21 cellular contexts compared by ENCODE assay signal in the genomic region with DNA sequence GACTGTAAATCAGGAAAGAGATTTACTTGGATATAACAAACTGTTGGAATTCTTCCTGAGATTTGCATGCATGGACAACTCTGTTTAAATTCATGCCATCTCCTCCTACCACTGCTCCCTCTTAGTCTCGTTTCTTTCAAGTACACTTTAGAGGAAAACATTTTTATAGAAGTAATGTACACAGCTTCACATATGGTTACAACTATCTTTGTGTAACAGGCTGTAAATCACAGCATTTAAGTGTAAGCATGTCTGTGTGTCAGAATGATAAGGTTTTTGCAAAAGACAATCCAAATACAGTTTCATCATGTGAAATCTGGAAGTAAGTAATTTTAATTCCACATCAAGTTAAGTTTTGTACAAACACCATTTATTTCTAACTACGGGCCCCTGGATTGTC. TPM values are rescaled to one million over a fixed set of nuclear protein-coding genes. Genes with fewer than 3 reads are reported as not detected.
"Had no signal": no experiment of that assay in that cellular context is flagged by ENCODE, and none has a peak within 500 bp of the region (broad histone marks: within the 10 kb centered on the region; RNA-seq: fewer than 3 reads in every experiment).

No MANE protein-coding gene starts in this region.

- H3K9me3 ChIP-seq: heart left ventricle, mucosa of descending colon, prostate gland, right lobe of liver, testis, tibial nerve, upper lobe of right lung, vagina had no signal

- H3K4me3 ChIP-seq: coronary artery, dorsolateral prefrontal cortex, heart left ventricle, mucosa of descending colon, prostate gland, right lobe of liver, testis, tibial nerve, upper lobe of right lung, vagina had no signal

- H3K27me3 ChIP-seq: right lobe of liver, testis, tibial nerve, upper lobe of right lung, vagina had no signal

- H3K4me1 Mint-ChIP-seq: naive thymus-derived CD8-positive, alpha-beta T cell; neural crest cell; stimulated activated naive CD8-positive, alpha-beta T cell treated with anti-CD3 and anti-CD28 coated beads, Interleukin-15, amount 100 ng/mL, for 72 hours had no signal

- H3K27ac ChIP-seq: coronary artery, dorsolateral prefrontal cortex, heart left ventricle, prostate gland, right lobe of liver, testis, tibial nerve, upper lobe of right lung, vagina had no signal

- ATAC-seq: heart left ventricle; mucosa of descending colon; naive thymus-derived CD8-positive, alpha-beta T cell; right lobe of liver; stimulated activated naive B cell treated with anti-CD40 and anti-IgM and Interleukin-4, amounts not matched to agents 10 μg/mL and 1 μg/mL and 100 μg/mL, for 72 hours; stimulated activated naive CD8-positive, alpha-beta T cell treated with anti-CD3 and anti-CD28 coated beads, Interleukin-15, amount 100 ng/mL, for 72 hours; upper lobe of right lung had no signal

- H3K27ac Mint-ChIP-seq: naive thymus-derived CD8-positive, alpha-beta T cell; stimulated activated naive B cell treated with anti-CD40 and anti-IgM and Interleukin-4, amounts not matched to agents 10 μg/mL and 1 μg/mL and 100 μg/mL, for 72 hours; stimulated activated naive CD8-positive, alpha-beta T cell treated with anti-CD3 and anti-CD28 coated beads, Interleukin-15, amount 100 ng/mL, for 72 hours had no signal

- DNase-seq: dorsolateral prefrontal cortex; effector CD8-positive, alpha-beta T cell; heart left ventricle; hypothalamus; kidney glomerular epithelial cell; mucosa of descending colon; naive thymus-derived CD8-positive, alpha-beta T cell; retina; right lobe of liver; stimulated activated CD4-positive, alpha-beta T cell treated with anti-CD3 and anti-CD28 coated beads, Interleukin-2, amount 100 ng/mL, for 24 hours; stimulated activated CD4-positive, alpha-beta T cell treated with anti-CD3 and anti-CD28 coated beads, Interleukin-4, amount 100 ng/mL, for 4 hours; stimulated activated naive B cell treated with anti-CD40 and anti-IgM and Interleukin-4, amounts not matched to agents 10 μg/mL and 1 μg/mL and 100 μg/mL, for 72 hours; stimulated activated naive CD8-positive, alpha-beta T cell treated with anti-CD3 and anti-CD28 coated beads, Interleukin-15, amount 100 ng/mL, for 72 hours; testis; upper lobe of right lung had no signal

- H3K4me1 ChIP-seq: heart left ventricle, prostate gland, testis, tibial nerve, upper lobe of right lung, vagina had no signal

- H3K4me3 Mint-ChIP-seq: naive thymus-derived CD8-positive, alpha-beta T cell; neural crest cell; stimulated activated naive B cell treated with anti-CD40 and anti-IgM and Interleukin-4, amounts not matched to agents 10 μg/mL and 1 μg/mL and 100 μg/mL, for 72 hours; stimulated activated naive CD8-positive, alpha-beta T cell treated with anti-CD3 and anti-CD28 coated beads, Interleukin-15, amount 100 ng/mL, for 72 hours had no signal

- H3K36me3 Mint-ChIP-seq: naive thymus-derived CD8-positive, alpha-beta T cell; stimulated activated naive B cell treated with anti-CD40 and anti-IgM and Interleukin-4, amounts not matched to agents 10 μg/mL and 1 μg/mL and 100 μg/mL, for 72 hours had no signal

- H3K9me3 Mint-ChIP-seq: naive thymus-derived CD8-positive, alpha-beta T cell; neural crest cell; stimulated activated naive B cell treated with anti-CD40 and anti-IgM and Interleukin-4, amounts not matched to agents 10 μg/mL and 1 μg/mL and 100 μg/mL, for 72 hours; stimulated activated naive CD8-positive, alpha-beta T cell treated with anti-CD3 and anti-CD28 coated beads, Interleukin-15, amount 100 ng/mL, for 72 hours had no signal

- H3K36me3 ChIP-seq: heart left ventricle, prostate gland, right lobe of liver, tibial nerve, upper lobe of right lung, vagina had no signal

RNA-seq across cellular contexts. Expression of a gene that starts 21.5 kb away (rescaled TPM):
- total RNA-seq: lung microvascular endothelial cell; naive thymus-derived CD8-positive, alpha-beta T cell had no signal
- polyA plus RNA-seq: naive thymus-derived CD8-positive, alpha-beta T cell had no signal
